11 cellular contexts compared by ENCODE assay signal in genomic region chr12:818733-819132, GRCh38.
DNase-seq lines count a peak whose midpoint lies in the region; ATAC-seq and TF ChIP-seq lines count a peak whose summit lies in the region.
"Had no signal": no experiment of that assay in that cellular context is flagged by ENCODE, and none has a peak within 500 bp of the region (broad histone marks: within the 10 kb centered on the region; RNA-seq: fewer than 3 reads in every experiment).

No MANE protein-coding gene starts in this region.

- H3K27me3 ChIP-seq in CD4-positive, alpha-beta memory T cell (ENCODE audit: insufficient read depth, low read length), result no peaks in the 10 kb centered on the region
- H3K27me3 ChIP-seq in HUES48 (ENCODE audit: control insufficient read depth, insufficient read depth, low read length) (no peaks in the 10 kb centered on the region), trophoblast cell (ENCODE audit: insufficient read depth, low read length) (no peaks in the 10 kb centered on the region)

- no peak for DNase-seq in CD4-positive, alpha-beta memory T cell
- no peak for DNase-seq in central memory CD8-positive, alpha-beta T cell (ENCODE audit: low spot score in 2 of 2)
- no peak for DNase-seq in mesothelial cell of epicardium (ENCODE audit: low spot score in 2 of 2, unreplicated experiment in 2 of 2)
- DNase-seq in activated CD4-positive, alpha-beta T cell treated with anti-CD3 and anti-CD28 coated beads, Interleukin-2, amount 10 ng/mL, durations not matched to agents 24 days and 14 days, result no peak
- no peak for DNase-seq in NCI-H1105 treated with DMSO at 0.1 percent for 48 hours (lab: John Stamatoyannopoulos, UW)
- DNase-seq in trophoblast cell, result no peak
- DNase-seq: NCI-H2081 treated with DMSO at 0.1 percent for 48 hours, WERI-Rb-1 had no signal

- no peak overlapping the region for H2BK5ac ChIP-seq in trophoblast cell (ENCODE audit: low read depth, low read length, poor library complexity)

- peak overlapping the region in 1 of 8 donors; percentile 44 for H3K4me3 Mint-ChIP-seq in CD4-positive, alpha-beta memory T cell
- H3K4me3 Mint-ChIP-seq in central memory CD8-positive, alpha-beta T cell, result no peak overlapping the region
- H3K4me3 Mint-ChIP-seq in mesothelial cell of epicardium, result no peak overlapping the region
- H3K4me3 Mint-ChIP-seq in activated CD4-positive, alpha-beta T cell treated with anti-CD3 and anti-CD28 coated beads, Interleukin-2, amount 10 ng/mL, durations not matched to agents 24 days and 14 days, result no peak overlapping the region

- no peak overlapping the region for H3K27ac ChIP-seq in CD4-positive, alpha-beta memory T cell (ENCODE audit: low read depth, low read length)
- peak overlapping the region; percentile 39 for H3K27ac ChIP-seq in HUES48 (ENCODE audit: low read depth, low read length)
- no peak overlapping the region for H3K27ac ChIP-seq in trophoblast cell (ENCODE audit: low read depth, low read length)
- H3K27ac ChIP-seq: SK-N-MC, WERI-Rb-1 had no signal

- H3K14ac ChIP-seq in trophoblast cell (ENCODE audit: low read length), result no peak overlapping the region

- peaks cover 35 to 65% (median 54%) of the 10 kb centered on the region in 4 donors for H3K4me1 Mint-ChIP-seq in CD4-positive, alpha-beta memory T cell
- H3K4me1 Mint-ChIP-seq in central memory CD8-positive, alpha-beta T cell, result peaks cover 64% of the 10 kb centered on the region
- H3K4me1 Mint-ChIP-seq in mesothelial cell of epicardium, result no peaks in the 10 kb centered on the region
- H3K4me1 Mint-ChIP-seq in activated CD4-positive, alpha-beta T cell treated with anti-CD3 and anti-CD28 coated beads, Interleukin-2, amount 10 ng/mL, durations not matched to agents 24 days and 14 days, result peaks cover 35% of the 10 kb centered on the region

- no peak overlapping the region for H3K4me2 ChIP-seq in trophoblast cell (ENCODE audit: low read length)

- H2BK12ac ChIP-seq in trophoblast cell (ENCODE audit: low read length), result no peak overlapping the region

- H2AK5ac ChIP-seq in trophoblast cell (ENCODE audit: low read length), result no peak overlapping the region

- no peak overlapping the region for H3K4ac ChIP-seq in trophoblast cell (ENCODE audit: low read depth, low read length)

- H3K9ac ChIP-seq in HUES48 (ENCODE audit: low read depth, low read length) (peak overlapping the region; percentile 7; the same call in 1 of the 2 replicates), trophoblast cell (ENCODE audit: low read length) (no peak overlapping the region)

- peaks cover 49% of the 10 kb centered on the region for H3K4me1 ChIP-seq in CD4-positive, alpha-beta memory T cell (ENCODE audit: insufficient read depth, low read length)
- H3K4me1 ChIP-seq in HUES48 (ENCODE audit: control insufficient read depth, insufficient read depth, low read length), result peaks cover 16% of the 10 kb centered on the region
- no peaks in the 10 kb centered on the region for H3K4me1 ChIP-seq in trophoblast cell (ENCODE audit: control insufficient read depth in 1 of 2, insufficient read depth in 2 of 2, low read length in 2 of 2)

- H3K4me3 ChIP-seq in CD4-positive, alpha-beta memory T cell (ENCODE audit: low read length in 2 of 2), result no peak overlapping the region
- H3K4me3 ChIP-seq in HUES48 (ENCODE audit: low read depth, low read length), result no peak overlapping the region; the same call in 1 of the 2 replicates
- no peak overlapping the region for H3K4me3 ChIP-seq in trophoblast cell (ENCODE audit: low read depth, low read length)
- H3K4me3 ChIP-seq: SK-N-MC had no signal

- no peak overlapping the region for H2AFZ ChIP-seq in trophoblast cell (ENCODE audit: insufficient read depth, low read length, poor library complexity)

- H3K9me3 Mint-ChIP-seq in CD4-positive, alpha-beta memory T cell, result peaks cover 0 to 10% (median 6%) of the 10 kb centered on the region in 8 donors
- peaks cover 6% of the 10 kb centered on the region for H3K9me3 Mint-ChIP-seq in central memory CD8-positive, alpha-beta T cell
- H3K9me3 Mint-ChIP-seq in mesothelial cell of epicardium, result peaks cover 33% of the 10 kb centered on the region
- H3K9me3 Mint-ChIP-seq in activated CD4-positive, alpha-beta T cell treated with anti-CD3 and anti-CD28 coated beads, Interleukin-2, amount 10 ng/mL, durations not matched to agents 24 days and 14 days, result peaks cover 6% of the 10 kb centered on the region

- no peaks in the 10 kb centered on the region for H3K79me1 ChIP-seq in trophoblast cell (ENCODE audit: low read length)

- ATAC-seq in central memory CD8-positive, alpha-beta T cell (replicated peaks; ENCODE audit: extremely low read depth, poor library complexity, severe bottlenecking), result no peak
- ATAC-seq in HG03342 (IDR thresholded peaks at IDR 0.05; ENCODE audit: unreplicated experiment), result no peak

- TF ChIP-seq CTCF in mesothelial cell of epicardium (IDR thresholded peaks at IDR 0.05; ENCODE audit: unreplicated experiment), result peak; percentile 18

- no peaks in the 10 kb centered on the region for H3K79me2 ChIP-seq in trophoblast cell (ENCODE audit: control insufficient read depth, insufficient read depth, low read length, poor library complexity)

- H2BK120ac ChIP-seq in trophoblast cell (ENCODE audit: insufficient read depth, low read length, poor library complexity), result no peak overlapping the region

- no peak overlapping the region for H3K23ac ChIP-seq in trophoblast cell (ENCODE audit: low read length)

- CTCF ChIA-PET in CD4-positive, alpha-beta memory T cell (lab: Charles Lee; ENCODE audit: partially characterized antibody), result interaction anchor here (0.6 to 6.0 kb wide), 7 partner anchors 26 to 299 kb away, joined by 3 to 219 read pairs (median 6); no protein-coding TSS in a partner anchor

- H3K27ac Mint-ChIP-seq in CD4-positive, alpha-beta memory T cell, result peak overlapping the region in 4 of 7 donors; percentile 4 to 70 (median 27)
- peak overlapping the region; percentile 41 for H3K27ac Mint-ChIP-seq in central memory CD8-positive, alpha-beta T cell (ENCODE audit: low read depth)
- H3K27ac Mint-ChIP-seq in mesothelial cell of epicardium, result no peak overlapping the region
- no peak overlapping the region for H3K27ac Mint-ChIP-seq in activated CD4-positive, alpha-beta T cell treated with anti-CD3 and anti-CD28 coated beads, Interleukin-2, amount 10 ng/mL, durations not matched to agents 24 days and 14 days

- H3K27me3 Mint-ChIP-seq in CD4-positive, alpha-beta memory T cell, result no peaks in the 10 kb centered on the region
- H3K27me3 Mint-ChIP-seq in central memory CD8-positive, alpha-beta T cell, result no peaks in the 10 kb centered on the region
- H3K27me3 Mint-ChIP-seq in mesothelial cell of epicardium (ENCODE audit: low read depth), result no peaks in the 10 kb centered on the region
- no peaks in the 10 kb centered on the region for H3K27me3 Mint-ChIP-seq in activated CD4-positive, alpha-beta T cell treated with anti-CD3 and anti-CD28 coated beads, Interleukin-2, amount 10 ng/mL, durations not matched to agents 24 days and 14 days

- H4K8ac ChIP-seq in trophoblast cell (ENCODE audit: low read depth, low read length), result no peak overlapping the region

- no peak overlapping the region for H4K12ac ChIP-seq in trophoblast cell (ENCODE audit: low read depth, low read length)

- no peak overlapping the region for H3K18ac ChIP-seq in trophoblast cell (ENCODE audit: low read length)

- no peak overlapping the region for H4K91ac ChIP-seq in trophoblast cell (ENCODE audit: low read depth, low read length)

- H3K9me3 ChIP-seq in CD4-positive, alpha-beta memory T cell (ENCODE audit: control insufficient read depth in 1 of 2, low read length in 2 of 2), result no peaks in the 10 kb centered on the region
- H3K9me3 ChIP-seq in HUES48 (ENCODE audit: control insufficient read depth, insufficient read depth, low read length) (no peaks in the 10 kb centered on the region), trophoblast cell (ENCODE audit: insufficient read depth, low read depth, low read length) (no peaks in the 10 kb centered on the region)

- H3K36me3 ChIP-seq in CD4-positive, alpha-beta memory T cell (ENCODE audit: insufficient read depth, low read length), result peaks cover 17% of the 10 kb centered on the region
- H3K36me3 ChIP-seq in HUES48 (ENCODE audit: control insufficient read depth, insufficient read depth, low read length) (peaks cover 19% of the 10 kb centered on the region), trophoblast cell (ENCODE audit: control insufficient read depth in 1 of 2, insufficient read depth in 2 of 2, low read length in 2 of 2) (peaks cover 3 to 4% of the 10 kb centered on the region in 2 experiments)

- POLR2A ChIA-PET in CD4-positive, alpha-beta memory T cell (lab: Charles Lee; ENCODE audit: partially characterized antibody), result interaction anchor here (1.3 to 1.8 kb wide), 2 partner anchors 64 to 68 kb away, joined by 3 to 5 read pairs; no protein-coding TSS in a partner anchor

- intact Hi-C loops in CD4-positive, alpha-beta memory T cell (cut with micrococcal nuclease), result loop anchor here (5.0 to 10.0 kb wide), 3 partner anchors 274 to 764 kb away; partner anchors contain the start of gene B4GALNT3
- intact Hi-C loops in activated CD4-positive, alpha-beta T cell treated with anti-CD3 and anti-CD28 coated beads, Interleukin-2, amount 10 ng/mL, durations not matched to agents 24 days and 14 days (cut with micrococcal nuclease), result loop anchor here (10.0 kb wide), 2 partner anchors 276 to 776 kb away; partner anchors contain the start of gene FBXL14

- no CpG with 5 or more reads among the region's 5 CpGs for WGBS in trophoblast cell (ENCODE audit: extremely low coverage, insufficient coverage, insufficient read length)

- H3K36me3 Mint-ChIP-seq in CD4-positive, alpha-beta memory T cell, result peaks cover 26 to 43% of the 10 kb centered on the region in 2 donors
- peaks cover 22% of the 10 kb centered on the region for H3K36me3 Mint-ChIP-seq in central memory CD8-positive, alpha-beta T cell (ENCODE audit: insufficient read depth)
- H3K36me3 Mint-ChIP-seq in mesothelial cell of epicardium, result peaks cover 48% of the 10 kb centered on the region
- peaks cover 45% of the 10 kb centered on the region for H3K36me3 Mint-ChIP-seq in activated CD4-positive, alpha-beta T cell treated with anti-CD3 and anti-CD28 coated beads, Interleukin-2, amount 10 ng/mL, durations not matched to agents 24 days and 14 days (ENCODE audit: low read depth)

Comparison
In these comparisons a context has a peak if more than half of its experiments do, and no peak if none do; other contexts are left out.
1. H3K27ac Mint-ChIP-seq: peak in CD4-positive, alpha-beta memory T cell (4 of 7) and central memory CD8-positive, alpha-beta T cell (single experiment); none in mesothelial cell of epicardium (single experiment) and activated CD4-positive, alpha-beta T cell treated with anti-CD3 and anti-CD28 coated beads, Interleukin-2, amount 10 ng/mL, durations not matched to agents 24 days and 14 days (single experiment).